ENCODE assay signal across 8 cellular contexts in genomic region chr15:85793641-85794597, GRCh38. TPM values are rescaled to one million over a fixed set of nuclear protein-coding genes. Genes with fewer than 3 reads are reported as not detected.
DNase-seq lines count a peak whose midpoint lies in the region; ATAC-seq and TF ChIP-seq lines count a peak whose summit lies in the region.

No MANE protein-coding gene starts in this region.

- peak; percentile 46 for ATAC-seq in GM18907 (IDR thresholded peaks at IDR 0.05; ENCODE audit: unreplicated experiment)
- peak; percentile 41 for ATAC-seq in HG02938 (IDR thresholded peaks at IDR 0.05; ENCODE audit: unreplicated experiment)
- ATAC-seq in left cardiac atrium: peak; percentile 62

- peaks cover 18% of the 10 kb centered on the region for H3K4me1 ChIP-seq in OCI-LY3 (ENCODE audit: low read length)
- H3K4me1 ChIP-seq in rectal smooth muscle tissue (ENCODE audit: control insufficient read depth, insufficient read depth, low read length): peaks cover 3% of the 10 kb centered on the region

- peak overlapping the region; percentile 91 for H3K4me2 ChIP-seq in OCI-LY3 (ENCODE audit: low read length)

- intact Hi-C loops in left cardiac atrium (cut with DNase I): no loop called here

- H3K4me3 ChIP-seq in OCI-LY3 (ENCODE audit: low read length): peak overlapping the region; percentile 85
- H3K4me3 ChIP-seq in rectal smooth muscle tissue (ENCODE audit: low read length): peak overlapping the region; percentile 79

- peaks cover 28% of the 10 kb centered on the region for H4K20me1 ChIP-seq in OCI-LY3 (ENCODE audit: insufficient read depth, low read length)

- H3K27me3 ChIP-seq in OCI-LY3 (ENCODE audit: low read depth, low read length): peaks cover 8% of the 10 kb centered on the region
- H3K27me3 ChIP-seq in rectal smooth muscle tissue (ENCODE audit: control insufficient read depth, insufficient read depth, low read length): no peaks in the 10 kb centered on the region

- H2AFZ ChIP-seq in OCI-LY3 (ENCODE audit: low read depth, low read length): no peak overlapping the region

- H3K36me3 ChIP-seq in OCI-LY3 (replicated peaks; ENCODE audit: low read depth, low read length) (no peaks in the 10 kb centered on the region), rectal smooth muscle tissue (ENCODE audit: control insufficient read depth, insufficient read depth, low read length) (no peaks in the 10 kb centered on the region)

- H3K27ac ChIP-seq in OCI-LY3 (ENCODE audit: low read length): 0 out of 2 replicates have a peak overlapping the region, but pooled peaks have one; percentile 8
- H3K27ac ChIP-seq in rectal smooth muscle tissue (ENCODE audit: low read depth, low read length): peak overlapping the region; percentile 90

- H3K9me3 ChIP-seq in OCI-LY3 (ENCODE audit: insufficient read depth, low read length): no peaks in the 10 kb centered on the region

- H3K9ac ChIP-seq in OCI-LY3 (ENCODE audit: low read length): peak overlapping the region; percentile 80
- H3K9ac ChIP-seq in rectal smooth muscle tissue (ENCODE audit: low read length): peak overlapping the region; percentile 32

- H3K79me2 ChIP-seq in OCI-LY3 (ENCODE audit: low read length): peaks cover 22% of the 10 kb centered on the region

- peak; percentile 48 for DNase-seq in activated naive CD4-positive, alpha-beta T cell treated with anti-CD3 and anti-CD28 coated beads, Interleukin-2, amount 50 U/mL, for 16 hours
- DNase-seq in left cardiac atrium: peak; percentile 53
- no peak for DNase-seq in DMS79 treated with DMSO at 0.1 percent for 48 hours (lab: John Stamatoyannopoulos, UW)
- no peak for DNase-seq in A172 (ENCODE audit: low spot score)

- TF ChIP-seq CTCF in OCI-LY3 (IDR thresholded peaks at IDR 0.05; ENCODE audit: low read depth, low read length): no peak

RNA-seq across cellular contexts. Expression of gene KLHL25, which starts 0.8 kb away (rescaled TPM):
- 1 to 10 TPM; 5.9 to 7.3 TPM for total RNA-seq in left cardiac atrium
- 6.4 and 14.9 TPM in 2 replicates for total RNA-seq in A172 (2014; rRNA removed; shearing (Covaris generic))

Comparison
In these comparisons a context has a peak if more than half of its experiments do, and no peak if none do; other contexts are left out.
1. DNase-seq: peak in activated naive CD4-positive, alpha-beta T cell treated with anti-CD3 and anti-CD28 coated beads, Interleukin-2, amount 50 U/mL, for 16 hours (single experiment) and left cardiac atrium (single experiment); none in DMS79 treated with DMSO at 0.1 percent for 48 hours (single experiment) and A172 (single experiment).
2. Peak in every context shown above with its lines, with median percentiles within 50 percentile points of each other: ATAC-seq.